In the genomic region with DNA sequence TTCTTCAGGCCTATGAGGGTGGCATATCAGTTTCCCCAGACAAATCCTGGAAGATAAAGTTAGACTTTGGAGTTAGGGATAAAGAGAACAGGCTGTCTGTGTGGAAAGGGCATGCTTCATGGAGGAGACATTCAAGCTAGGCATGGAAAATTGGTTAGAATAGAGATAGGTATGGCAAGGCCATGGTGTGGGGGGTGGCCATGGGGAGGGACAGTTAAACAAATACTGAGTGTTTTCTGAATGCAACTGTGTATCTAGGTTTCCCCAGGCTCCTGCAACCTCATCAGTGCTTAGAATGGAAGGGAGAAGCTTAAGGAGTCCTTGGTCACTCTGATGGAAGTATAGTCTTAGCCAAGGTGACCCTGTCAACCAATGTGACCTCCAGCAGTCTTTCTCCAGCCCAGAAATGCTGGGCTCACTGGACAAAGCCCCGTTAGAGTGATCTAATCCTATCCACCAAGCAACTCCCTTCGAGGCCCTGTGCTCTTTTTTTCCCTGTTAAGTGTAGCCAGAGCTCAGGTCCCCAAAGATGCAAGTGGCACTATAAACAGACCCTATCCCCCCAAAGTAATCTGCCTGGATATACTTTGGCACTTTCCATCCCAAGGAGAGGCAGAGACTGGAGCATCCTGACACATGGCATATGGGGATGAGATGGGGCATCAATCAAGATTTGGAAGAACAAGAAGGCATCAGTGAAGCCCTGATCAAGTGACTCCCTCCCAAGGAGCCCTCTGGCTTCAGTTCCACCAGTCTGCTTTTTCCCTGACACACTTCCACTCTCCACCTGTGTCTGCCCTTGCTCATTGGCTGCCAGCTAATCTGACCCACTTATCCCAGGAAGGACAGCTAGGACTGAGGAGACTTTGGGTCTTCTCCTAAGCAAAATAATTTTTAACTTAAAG, we compare ENCODE assay signal across 9 cellular contexts. TPM values are rescaled to one million over a fixed set of nuclear protein-coding genes. Genes with fewer than 3 reads are reported as not detected.
A peak's percentile ranks its signal among the peaks of the same experiment; 100 is the strongest.
DNase-seq lines count a peak whose midpoint lies in the region; ATAC-seq, FAIRE-seq and TF ChIP-seq lines count a peak whose summit lies in the region.
"Had no signal": no experiment of that assay in that cellular context is flagged by ENCODE, and none has a peak within 500 bp of the region (broad histone marks: within the 10 kb centered on the region; RNA-seq: fewer than 3 reads in every experiment).

No MANE protein-coding gene starts in this region.

- H2AFZ ChIP-seq in GM12878 (ENCODE audit: control insufficient read depth, low read depth, low read length), result no peak overlapping the region

- intact Hi-C loops in Caco-2 (cut with micrococcal nuclease; ENCODE audit: unreplicated experiment), result no loop called here
- intact Hi-C loops in GM12878 (cut with micrococcal nuclease; ENCODE audit: unreplicated experiment), result no loop called here

- DNase-seq in Caco-2 (no peak), GM12878 (ENCODE audit: low read depth, low spot score) (no peak), OCI-M2 (lab: John Stamatoyannopoulos, UW; ENCODE audit: unreplicated experiment) (no peak), tibial nerve (ENCODE audit: low spot score in 2 of 2) (no peak)
- no peak for DNase-seq in Jurkat, Clone E6-1 (ENCODE audit: low read depth, low spot score)
- DNase-seq in natural killer cell treated with Interleukin-12 subunit alpha and Interleukin-12 subunit beta and Interleukin-15 and Interleukin-18, amount 100 ng/mL, for 72 hours (ENCODE audit: low spot score), result no peak
- DNase-seq in activated CD8-positive, alpha-beta memory T cell treated with anti-CD3 and anti-CD28 coated beads, Interleukin-2, amount 50 U/mL, for 48 hours, result no peak
- DNase-seq: activated B cell treated with CpG ODN at 0.5 μM for 24 hours had no signal

- H3K27ac ChIP-seq in GM12878 (ENCODE audit: control insufficient read depth, insufficient read depth), result peak overlapping the region; percentile 67
- peak overlapping the region in 2 of 4 donors; percentile 80 to 83 for H3K27ac ChIP-seq in tibial nerve

- FAIRE-seq in GM12878 (lab: Jason Lieb, UNC), result no peak

- ATAC-seq in GM12878 (peak; percentile 7; the same call in 1 of the 3 replicates), HG02840 (IDR thresholded peaks at IDR 0.05; ENCODE audit: low FRiP score, unreplicated experiment) (no peak)
- no peak for ATAC-seq in natural killer cell treated with Interleukin-12 subunit alpha and Interleukin-12 subunit beta and Interleukin-15 and Interleukin-18, amount 100 ng/mL, for 72 hours

- CTCF ChIA-PET in Caco-2 (lab: Charles Lee), result no interaction called here
- CTCF ChIA-PET in GM12878 (lab: Yijun Ruan, JAX), result interaction anchor here (1.0 to 1.6 kb wide), 2 partner anchors 9 to 10 kb away, joined by 3 to 7 read pairs; no protein-coding TSS in a partner anchor

- in situ Hi-C loops in GM12878 (cut with MboI), result no loop called here

- SMC1A ChIA-PET in GM12878 (lab: Charles Lee; ENCODE audit: uncharacterized antibody, unreplicated experiment), result interaction anchor here (0.8 to 1.4 kb wide), 3 partner anchors 8 to 37 kb away, joined by 3 to 4 read pairs (median 4); no protein-coding TSS in a partner anchor

- no peaks in the 10 kb centered on the region for H3K9me3 Mint-ChIP-seq in Caco-2 (ENCODE audit: unreplicated experiment)
- H3K9me3 Mint-ChIP-seq in natural killer cell treated with Interleukin-12 subunit alpha and Interleukin-12 subunit beta and Interleukin-15 and Interleukin-18, amount 100 ng/mL, for 72 hours, result no peaks in the 10 kb centered on the region
- H3K9me3 Mint-ChIP-seq: activated B cell treated with CpG ODN at 0.5 μM for 24 hours had no signal

- no peak for TF ChIP-seq POLR2A in GM12878 (IDR thresholded peaks at IDR 0.05; ENCODE audit: low read depth, low read length)
- no peak for TF ChIP-seq POLR2A in tibial nerve (IDR thresholded peaks at IDR 0.05)

- no peak overlapping the region for H3K4me3 ChIP-seq in Caco-2 (ENCODE audit: low read depth, low read length)
- peak overlapping the region; percentile 41 for H3K4me3 ChIP-seq in Jurkat, Clone E6-1 (ENCODE audit: low read length)
- H3K4me3 ChIP-seq in GM12878, result peak overlapping the region; percentile 59; the same call in 1 of the 2 replicates
- H3K4me3 ChIP-seq in tibial nerve, result peak overlapping the region in 1 of 4 donors; percentile 14

- 74% methylated on average over 2 of the region's 2 CpGs for WGBS in GM12878 (ENCODE audit: insufficient coverage, insufficient replicate concordance, low lambda C conversion rate, missing lambda C conversion rate)
- WGBS in tibial nerve, 2 donors, result 81 to 83% methylated on average over 2 of the region's 2 CpGs

- TSS peak; percentile 74 for BruUV-seq in Caco-2 (replicated peaks; lab: Mats Ljungman, UMichigan)
- TSS peak; percentile 75 for BruUV-seq in GM12878 (replicated peaks; lab: Mats Ljungman, UMichigan)

- peak overlapping the region; percentile 67 for H3K4me2 ChIP-seq in GM12878 (ENCODE audit: control insufficient read depth, insufficient read depth)

- POLR2A ChIA-PET in Caco-2 (lab: Charles Lee), result interaction anchor here (1.3 kb wide), 1 partner anchor 10 kb away, joined by 4 read pairs; no protein-coding TSS in a partner anchor
- POLR2A ChIA-PET in GM12878 (lab: Charles Lee), result interaction anchor here (0.6 to 1.1 kb wide), 3 partner anchors 8 to 1729 kb away, joined by 3 to 4 read pairs (median 4); no protein-coding TSS in a partner anchor

- H3K36me3 ChIP-seq in Caco-2 (ENCODE audit: control insufficient read depth, insufficient read depth, low read length), result no peaks in the 10 kb centered on the region
- H3K36me3 ChIP-seq in GM12878 (ENCODE audit: control insufficient read depth in 2 of 2, insufficient read depth in 2 of 2, low read length in 1 of 2), result peaks cover 6 to 8% of the 10 kb centered on the region in 2 experiments; a peak in 3 of 4 replicates
- peaks cover 0 to 24% (median 0%) of the 10 kb centered on the region in 3 donors for H3K36me3 ChIP-seq in tibial nerve

- H3K4me1 ChIP-seq in Caco-2 (peaks cover 19% of the 10 kb centered on the region), GM12878 (ENCODE audit: control insufficient read depth, insufficient read depth, low read length) (peaks cover 12% of the 10 kb centered on the region; the same call in 1 of the 2 replicates), tibial nerve (peaks cover 0 to 33% (median 19%) of the 10 kb centered on the region in 4 donors)

- H4K20me1 ChIP-seq in GM12878 (ENCODE audit: control insufficient read depth, insufficient read depth), result no peaks in the 10 kb centered on the region

- peak overlapping the region; percentile 30; the same call in 1 of the 2 replicates for H3K9ac ChIP-seq in GM12878 (ENCODE audit: control insufficient read depth, insufficient read depth, low read length)

- no peaks in the 10 kb centered on the region for H3K4me1 Mint-ChIP-seq in Caco-2 (ENCODE audit: low read depth, unreplicated experiment)
- peaks cover 35 to 47% of the 10 kb centered on the region in 2 donors for H3K4me1 Mint-ChIP-seq in natural killer cell treated with Interleukin-12 subunit alpha and Interleukin-12 subunit beta and Interleukin-15 and Interleukin-18, amount 100 ng/mL, for 72 hours (ENCODE audit: low read depth in 2 of 2)

- TF ChIP-seq EP300 in GM12878 (IDR thresholded peaks at IDR 0.05; ENCODE audit: borderline replicate concordance in 1 of 2, control insufficient read depth in 1 of 2, low read depth in 2 of 2, low read length in 2 of 2) (no peak), tibial nerve (IDR thresholded peaks at IDR 0.05) (no peak)

- TF ChIP-seq CTCF in Caco-2 (IDR thresholded peaks at IDR 0.05; ENCODE audit: insufficient read depth in 1 of 2, low read depth in 1 of 2, low read length in 1 of 2, severe bottlenecking in 1 of 2, unreplicated experiment in 1 of 2) (no peak), GM12878 (IDR thresholded peaks at IDR 0.05 in 2 of 3, conservative IDR thresholded peaks at IDR 0.05 in 1 of 3; ENCODE audit: control insufficient read depth in 2 of 3, extremely low read depth in 1 of 3, insufficient read depth in 1 of 3, low read depth in 3 of 3, low read length in 3 of 3) (no peak), tibial nerve (IDR thresholded peaks at IDR 0.05) (no peak)

- no peak for TF ChIP-seq RAD21 in GM12878 (IDR thresholded peaks at IDR 0.05; ENCODE audit: insufficient read depth, low read depth, low read length)

- H3K27me3 ChIP-seq in Caco-2 (replicated peaks; ENCODE audit: control insufficient read depth, insufficient read depth, low read length) (no peaks in the 10 kb centered on the region), GM12878 (replicated peaks in 1 of 2; ENCODE audit: control insufficient read depth in 2 of 2, insufficient read depth in 2 of 2, low read length in 1 of 2) (no peaks in the 10 kb centered on the region), tibial nerve (no peaks in the 10 kb centered on the region)

- H3K4me3 Mint-ChIP-seq in Caco-2 (ENCODE audit: unreplicated experiment), result peak overlapping the region; percentile 45
- H3K4me3 Mint-ChIP-seq in natural killer cell treated with Interleukin-12 subunit alpha and Interleukin-12 subunit beta and Interleukin-15 and Interleukin-18, amount 100 ng/mL, for 72 hours, result peak overlapping the region; percentile 79
- H3K4me3 Mint-ChIP-seq: activated B cell treated with CpG ODN at 0.5 μM for 24 hours had no signal

- peaks cover 8% of the 10 kb centered on the region for H3K79me2 ChIP-seq in GM12878 (ENCODE audit: control insufficient read depth, insufficient read depth, low read length)

- RAD21 ChIA-PET in GM12878 (lab: Charles Lee; ENCODE audit: unreplicated experiment), result interaction anchor here (1.1 to 1.2 kb wide), 2 partner anchors 9 to 16 kb away, joined by 3 to 10 read pairs; no protein-coding TSS in a partner anchor

- no peak overlapping the region for H3K27ac Mint-ChIP-seq in Caco-2 (ENCODE audit: unreplicated experiment)
- peak overlapping the region; percentile 97 to 99 for H3K27ac Mint-ChIP-seq in natural killer cell treated with Interleukin-12 subunit alpha and Interleukin-12 subunit beta and Interleukin-15 and Interleukin-18, amount 100 ng/mL, for 72 hours
- H3K27ac Mint-ChIP-seq: activated B cell treated with CpG ODN at 0.5 μM for 24 hours had no signal

- H3K27me3 Mint-ChIP-seq in Caco-2 (ENCODE audit: insufficient read depth, unreplicated experiment), result no peaks in the 10 kb centered on the region
- H3K27me3 Mint-ChIP-seq in natural killer cell treated with Interleukin-12 subunit alpha and Interleukin-12 subunit beta and Interleukin-15 and Interleukin-18, amount 100 ng/mL, for 72 hours, result no peaks in the 10 kb centered on the region
- H3K27me3 Mint-ChIP-seq: activated B cell treated with CpG ODN at 0.5 μM for 24 hours had no signal

- peaks cover 15% of the 10 kb centered on the region for H3K36me3 Mint-ChIP-seq in Caco-2 (ENCODE audit: insufficient read depth, unreplicated experiment)
- H3K36me3 Mint-ChIP-seq in natural killer cell treated with Interleukin-12 subunit alpha and Interleukin-12 subunit beta and Interleukin-15 and Interleukin-18, amount 100 ng/mL, for 72 hours, result no peaks in the 10 kb centered on the region

- no peaks in the 10 kb centered on the region for H3K9me3 ChIP-seq in Caco-2
- no peaks in the 10 kb centered on the region for H3K9me3 ChIP-seq in GM12878 (replicated peaks; ENCODE audit: control insufficient read depth, insufficient read depth, low read length)
- H3K9me3 ChIP-seq in tibial nerve, result no peaks in the 10 kb centered on the region

RNA-seq across cellular contexts. Expression of a gene that starts 5.6 kb away (rescaled TPM):
- total RNA-seq in Caco-2 (2022) (733 and 791 TPM in 2 replicates), GM12878 (2014; rRNA removed) (1,257 and 1,302 TPM in 2 replicates), GM12878 (2014; rRNA removed; fragmentation: Illumina TruSeq; extraction: Trizol) (912 and 984 TPM in 2 replicates), GM12878 (2021) (1,487 and 1,505 TPM in 2 replicates), tibial nerve (100 to 1,000 TPM; 261 to 293 (median 272) TPM)
- 1,111 TPM for polyA plus RNA-seq in Jurkat, Clone E6-1 (2012; ENCODE audit: insufficient read depth, insufficient read length)
- 2,657 and 2,906 TPM in 2 replicates for total RNA-seq in GM12878 (2013; cell fraction: nucleolus; rRNA removed)
- 1,106 TPM for polyA plus RNA-seq in GM12878 (2011; ENCODE audit: low read depth)
- polyA plus RNA-seq in GM12878 (2011; rRNA removed) (2,011 and 2,640 TPM in 2 replicates), GM12878 (2014; fragmentation: Illumina TruSeq; extraction: Trizol) (1,523 and 1,631 TPM in 2 replicates), GM12878 (2014; fragmentation: Nextera tagmentation; extraction: Ambion mirVana) (100 to 1,000 TPM; 491 to 500 TPM), GM12878 (2014; rRNA removed) (1,361 and 1,456 TPM in 2 replicates), GM12878 (2016; fragmentation: Nextera tagmentation; extraction: Ambion mirVana) (1,000 to 10,000 TPM; 1,696 to 1,742 TPM)
- 2,081 and 2,225 TPM in 2 replicates for polyA plus RNA-seq in GM12878 (2011; cell fraction: cytosol; rRNA removed)
- 3,305 and 4,399 TPM in 2 replicates for polyA plus RNA-seq in GM12878 (2011; cell fraction: nucleus; rRNA removed)
- 1,702 and 1,753 TPM in 2 replicates for polyA plus RNA-seq in GM12878 (2012)
- polyA minus RNA-seq in GM12878 (2011; rRNA and poly(A)+ RNA removed), result 2,197 and 2,457 TPM in 2 replicates
- 720 and 815 TPM in 2 replicates for polyA minus RNA-seq in GM12878 (2011; cell fraction: cytosol; rRNA and poly(A)+ RNA removed)
- polyA minus RNA-seq in GM12878 (2011; cell fraction: nucleus; rRNA and poly(A)+ RNA removed), result 1,090 and 1,249 TPM in 2 replicates
- total RNA-seq in natural killer cell treated with Interleukin-12 subunit alpha and Interleukin-12 subunit beta and Interleukin-15 and Interleukin-18, amount 100 ng/mL, for 72 hours, result 1,000 to 10,000 TPM; 2,229 to 3,912 TPM

RNA-seq across cellular contexts. Expression of a gene that starts 35.7 kb away (rescaled TPM):
- 62.2 and 64.6 TPM in 2 replicates for total RNA-seq in Caco-2 (2022)
- polyA plus RNA-seq in Jurkat, Clone E6-1 (2012; ENCODE audit: insufficient read depth, insufficient read length), result 79.2 TPM
- total RNA-seq in GM12878 (2013; cell fraction: nucleolus; rRNA removed), result 104 and 119 TPM in 2 replicates
- total RNA-seq in GM12878 (2014; rRNA removed), result 26.3 and 31.2 TPM in 2 replicates
- total RNA-seq in GM12878 (2014; rRNA removed; fragmentation: Illumina TruSeq; extraction: Trizol), result 21.5 and 25.0 TPM in 2 replicates
- total RNA-seq in GM12878 (2021), result 38.3 and 40.0 TPM in 2 replicates
- polyA plus RNA-seq in GM12878 (2011; ENCODE audit: low read depth), result 37.6 TPM
- polyA plus RNA-seq in GM12878 (2011; rRNA removed), result 60.7 and 73.5 TPM in 2 replicates
- polyA plus RNA-seq in GM12878 (2011; cell fraction: cytosol; rRNA removed), result 49.1 and 49.8 TPM in 2 replicates
- polyA plus RNA-seq in GM12878 (2011; cell fraction: nucleus; rRNA removed), result 245 and 317 TPM in 2 replicates
- polyA plus RNA-seq in GM12878 (2012), result 44.8 and 49.9 TPM in 2 replicates
- 41.4 and 47.2 TPM in 2 replicates for polyA plus RNA-seq in GM12878 (2014; fragmentation: Illumina TruSeq; extraction: Trizol)
- 10 to 100 TPM; 14.3 to 23.7 TPM for polyA plus RNA-seq in GM12878 (2014; fragmentation: Nextera tagmentation; extraction: Ambion mirVana)
- polyA plus RNA-seq in GM12878 (2014; rRNA removed), result 43.9 and 51.8 TPM in 2 replicates
- polyA plus RNA-seq in GM12878 (2016; fragmentation: Nextera tagmentation; extraction: Ambion mirVana), result 10 to 100 TPM; 15.5 to 27.6 TPM
- polyA minus RNA-seq in GM12878 (2011; rRNA and poly(A)+ RNA removed), result 39.3 and 65.1 TPM in 2 replicates
- 9.0 and 13.4 TPM in 2 replicates for polyA minus RNA-seq in GM12878 (2011; cell fraction: cytosol; rRNA and poly(A)+ RNA removed)
- 45.9 and 59.0 TPM in 2 replicates for polyA minus RNA-seq in GM12878 (2011; cell fraction: nucleus; rRNA and poly(A)+ RNA removed)
- 10 to 100 TPM; 48.5 to 80.9 TPM for total RNA-seq in natural killer cell treated with Interleukin-12 subunit alpha and Interleukin-12 subunit beta and Interleukin-15 and Interleukin-18, amount 100 ng/mL, for 72 hours
- 10 to 100 TPM; 59.2 to 76.8 (median 65.1) TPM for total RNA-seq in tibial nerve

RNA-seq across cellular contexts. Expression of a gene that starts 39.0 kb away (rescaled TPM):
- total RNA-seq in Caco-2 (2022), result 1.2 and 2.0 TPM in 2 replicates
- 0.80 TPM for polyA plus RNA-seq in Jurkat, Clone E6-1 (2012; ENCODE audit: insufficient read depth, insufficient read length)
- not detected in 2 replicates for total RNA-seq in GM12878 (2013; cell fraction: nucleolus; rRNA removed)
- not detected in 2 replicates for total RNA-seq in GM12878 (2014; rRNA removed)
- total RNA-seq in GM12878 (2014; rRNA removed; fragmentation: Illumina TruSeq; extraction: Trizol), result not detected in 2 replicates
- total RNA-seq in GM12878 (2021), result not detected in 2 replicates
- polyA plus RNA-seq in GM12878 (2011; ENCODE audit: low read depth), result not detected
- not detected in 2 replicates for polyA plus RNA-seq in GM12878 (2011; rRNA removed)
- polyA plus RNA-seq in GM12878 (2011; cell fraction: cytosol; rRNA removed), result not detected in 2 replicates
- not detected in 2 replicates for polyA plus RNA-seq in GM12878 (2011; cell fraction: nucleus; rRNA removed)
- polyA plus RNA-seq in GM12878 (2012), result not detected in 2 replicates
- polyA plus RNA-seq in GM12878 (2014; fragmentation: Illumina TruSeq; extraction: Trizol), result not detected in 2 replicates
- under 1 TPM in 1 of 2 experiments, not detected in 1; 0.02 TPM for polyA plus RNA-seq in GM12878 (2014; fragmentation: Nextera tagmentation; extraction: Ambion mirVana)
- polyA plus RNA-seq in GM12878 (2014; rRNA removed), result not detected in 2 replicates
- under 1 TPM in 1 of 2 experiments, not detected in 1; 0.35 TPM for polyA plus RNA-seq in GM12878 (2016; fragmentation: Nextera tagmentation; extraction: Ambion mirVana)
- polyA minus RNA-seq in GM12878 (2011; rRNA and poly(A)+ RNA removed), result not detected in 2 replicates
- not detected in 2 replicates for polyA minus RNA-seq in GM12878 (2011; cell fraction: cytosol; rRNA and poly(A)+ RNA removed)
- not detected in 2 replicates for polyA minus RNA-seq in GM12878 (2011; cell fraction: nucleus; rRNA and poly(A)+ RNA removed)
- not detected for total RNA-seq in natural killer cell treated with Interleukin-12 subunit alpha and Interleukin-12 subunit beta and Interleukin-15 and Interleukin-18, amount 100 ng/mL, for 72 hours
- 1 to 10 TPM; 1.1 to 2.9 (median 2.2) TPM for total RNA-seq in tibial nerve
- total RNA-seq: activated B cell treated with CpG ODN at 0.5 μM for 24 hours had no signal
